In genomic region chr19:11243798-11244169, GRCh38 we compare ENCODE assay signal across 1 cellular context.
TF ChIP-seq lines count a peak whose summit lies in the region.

No MANE protein-coding gene starts in this region.

TF ChIP-seq in SK-N-SH, 30 proteins besides CTCF, POLR2A, EP300 and RAD21 (continued from another document):
- TF ChIP-seq GATA2 (CRISPR knock-in tag; IDR thresholded peaks at IDR 0.05) (no peak), MEF2A (IDR thresholded peaks at IDR 0.05; ENCODE audit: borderline replicate concordance, low read depth) (no peak)
